In genomic region chr18:49193252-49193651, GRCh38 we compare ENCODE assay signal across 33 cellular contexts.
"Had no signal": no experiment of that assay in that cellular context is flagged by ENCODE, and none has a peak within 500 bp of the region (broad histone marks: within the 10 kb centered on the region; RNA-seq: fewer than 3 reads in every experiment).

No MANE protein-coding gene starts in this region.

- H3K9me3 ChIP-seq: adrenal gland, ascending aorta, body of pancreas, breast epithelium had no signal

- DNase-seq: activated effector memory CD4-positive, alpha-beta T cell treated with anti-CD3 and anti-CD28 coated beads, Interleukin-2, amount 50 U/mL, for 16 hours; activated effector memory CD4-positive, alpha-beta T cell treated with Interleukin-2 at 50 U/mL for 16 hours; activated gamma-delta T cell; activated gamma-delta T cell treated with Interleukin-2 at 50 U/mL for 16 hours; activated naive CD4-positive, alpha-beta T cell; activated naive CD4-positive, alpha-beta T cell treated with anti-CD3 and anti-CD28 coated beads for 36 hours; activated naive CD4-positive, alpha-beta T cell treated with anti-CD3 and anti-CD28 coated beads, Interleukin-2, amount 10 ng/mL, durations not matched to agents 7 days and 5 days; activated naive CD4-positive, alpha-beta T cell treated with anti-CD3 and anti-CD28 coated beads, Interleukin-2, amount 50 U/mL, for 16 hours; activated naive CD4-positive, alpha-beta T cell treated with Interleukin-2 at 50 U/mL for 16 hours; activated naive CD8-positive, alpha-beta T cell treated with anti-CD3 and anti-CD28 coated beads for 36 hours; activated naive CD8-positive, alpha-beta T cell treated with anti-CD3 and anti-CD28 coated beads, Interleukin-2, amount 10 ng/mL, durations not matched to agents 7 days and 5 days; activated naive CD8-positive, alpha-beta T cell treated with anti-CD3 and anti-CD28 coated beads, Interleukin-2, amount 50 U/mL, for 24 hours; activated T-cell treated with anti-CD3 and anti-CD28 coated beads, Interleukin-2, amount 50 U/mL, for 1 hour; activated T-cell treated with anti-CD3 and anti-CD28 coated beads, Interleukin-2, amount 50 U/mL, for 24 hours; activated T-cell treated with anti-CD3 and anti-CD28 coated beads, Interleukin-2, amount 50 U/mL, for 4 hours; activated T-cell treated with anti-CD3 and anti-CD28 coated beads, Interleukin-2, amount 50 U/mL, for 48 hours; activated T-cell treated with anti-CD3 and anti-CD28 coated beads, Interleukin-2, amount 50 U/mL, for 72 hours; adrenal gland; amniotic stem cell; amygdala; anterior cingulate cortex; aorta; body of pancreas; brain microvascular endothelial cell; central memory CD4-positive, alpha-beta T cell; cerebellar nuclear complex had no signal

- H3K27ac ChIP-seq: adrenal gland, ascending aorta, body of pancreas, brain microvascular endothelial cell, breast epithelium, cardiac muscle cell had no signal

- H3K4me3 ChIP-seq: adrenal gland, ascending aorta, body of pancreas, breast epithelium, cardiac muscle cell had no signal

- H3K36me3 ChIP-seq: adrenal gland, ascending aorta, brain microvascular endothelial cell, breast epithelium, cardiac muscle cell had no signal

- ATAC-seq: activated naive CD4-positive, alpha-beta T cell treated with anti-CD3 and anti-CD28 coated beads, Interleukin-2, amount 50 U/mL, for 72 hours; activated naive CD8-positive, alpha-beta T cell treated with anti-CD3 and anti-CD28 coated beads, Interleukin-2, amount 50 U/mL, for 24 hours; activated T-cell treated with anti-CD3 and anti-CD28 coated beads, Interleukin-2, amount 50 U/mL, for 4 hours; activated T-cell treated with anti-CD3 and anti-CD28 coated beads, Interleukin-2, amount 50 U/mL, for 72 hours; activated T-helper 17 cell treated with anti-CD3 and anti-CD28 coated beads, Interleukin-2, amount 50 U/mL, for 72 hours; body of pancreas had no signal

- H3K27me3 ChIP-seq: adrenal gland, ascending aorta, body of pancreas, brain microvascular endothelial cell, breast epithelium, cardiac muscle cell had no signal

- FAIRE-seq: astrocyte, bronchial epithelial cell had no signal

- H3K4me1 ChIP-seq: ascending aorta, body of pancreas, breast epithelium had no signal
